14 cellular contexts compared by ENCODE assay signal in genomic region chr1:66598670-66599069, GRCh38.
DNase-seq lines count a peak whose midpoint lies in the region; TF ChIP-seq lines count a peak whose summit lies in the region.
"Had no signal": no experiment of that assay in that cellular context is flagged by ENCODE, and none has a peak within 500 bp of the region (broad histone marks: within the 10 kb centered on the region; RNA-seq: fewer than 3 reads in every experiment).

No MANE protein-coding gene starts in this region.

- peaks cover 3% of the 10 kb centered on the region for H3K36me3 Mint-ChIP-seq in nephron (ENCODE audit: low read depth)

- TF ChIP-seq CTCF in nephron (IDR thresholded peaks at IDR 0.05; ENCODE audit: unreplicated experiment in 3 of 3), result no peak

- DNase-seq in AG20443 (ENCODE audit: low spot score) (peak; percentile 65), NCI-H226 (peak; percentile 69), dedifferentiated amniotic fluid mesenchymal stem cell (ENCODE audit: extremely low spot score) (peak; percentile 90), C1 segment of cervical spinal cord (lab: John Stamatoyannopoulos, UW) (no peak), NCI-H2171 treated with DMSO at 0.1 percent for 48 hours (lab: John Stamatoyannopoulos, UW) (no peak), activated gamma-delta T cell (lab: John Stamatoyannopoulos, UW) (no peak)
- no peak for DNase-seq in activated CD4-positive, CD25-positive, alpha-beta regulatory T cell (lab: John Stamatoyannopoulos, UW)
- DNase-seq: activated CD4-positive, alpha-beta T cell treated with anti-CD3 and anti-CD28 coated beads for 1 hour; CD4-positive, alpha-beta T cell; lower lobe of right lung; NCI-H510A; thyroid gland had no signal

- H3K27me3 Mint-ChIP-seq in nephron (ENCODE audit: low read depth), result no peaks in the 10 kb centered on the region

- H3K9me3 Mint-ChIP-seq in nephron, result peaks cover 2% of the 10 kb centered on the region
- H3K9me3 Mint-ChIP-seq: activated T-helper 2 cell treated with anti-CD3 and anti-CD28 coated beads, Interferon-gamma antibody, Interleukin-2, Interleukin-4, amounts not matched to agents 10 μg/mL and 5 μg/mL and 100 μg/mL, durations not matched to agents 14 hours and 24 hours and 36 hours; CD4-positive, alpha-beta T cell had no signal

- H3K27ac Mint-ChIP-seq in nephron, result peak overlapping the region in 2 of 3 experiments; percentile 5 to 29
- H3K27ac Mint-ChIP-seq: activated T-helper 2 cell treated with anti-CD3 and anti-CD28 coated beads, Interferon-gamma antibody, Interleukin-2, Interleukin-4, amounts not matched to agents 10 μg/mL and 5 μg/mL and 100 μg/mL, durations not matched to agents 14 hours and 24 hours and 36 hours; CD4-positive, alpha-beta T cell had no signal

- peaks cover 19% of the 10 kb centered on the region for H3K4me1 Mint-ChIP-seq in nephron

- no peak overlapping the region for H3K4me3 Mint-ChIP-seq in nephron
- H3K4me3 Mint-ChIP-seq: CD4-positive, alpha-beta T cell had no signal

Comparison
In these comparisons a context has a peak if more than half of its experiments do, and no peak if none do; other contexts are left out.
1. DNase-seq: peak in AG20443 (single experiment), NCI-H226 (single experiment) and dedifferentiated amniotic fluid mesenchymal stem cell (single experiment); none in C1 segment of cervical spinal cord (0 of 14), NCI-H2171 treated with DMSO at 0.1 percent for 48 hours (single experiment), activated gamma-delta T cell (single experiment) and activated CD4-positive, CD25-positive, alpha-beta regulatory T cell (0 of 4).